Comparison of ENCODE assay signal across 1 cellular context in the genomic region with DNA sequence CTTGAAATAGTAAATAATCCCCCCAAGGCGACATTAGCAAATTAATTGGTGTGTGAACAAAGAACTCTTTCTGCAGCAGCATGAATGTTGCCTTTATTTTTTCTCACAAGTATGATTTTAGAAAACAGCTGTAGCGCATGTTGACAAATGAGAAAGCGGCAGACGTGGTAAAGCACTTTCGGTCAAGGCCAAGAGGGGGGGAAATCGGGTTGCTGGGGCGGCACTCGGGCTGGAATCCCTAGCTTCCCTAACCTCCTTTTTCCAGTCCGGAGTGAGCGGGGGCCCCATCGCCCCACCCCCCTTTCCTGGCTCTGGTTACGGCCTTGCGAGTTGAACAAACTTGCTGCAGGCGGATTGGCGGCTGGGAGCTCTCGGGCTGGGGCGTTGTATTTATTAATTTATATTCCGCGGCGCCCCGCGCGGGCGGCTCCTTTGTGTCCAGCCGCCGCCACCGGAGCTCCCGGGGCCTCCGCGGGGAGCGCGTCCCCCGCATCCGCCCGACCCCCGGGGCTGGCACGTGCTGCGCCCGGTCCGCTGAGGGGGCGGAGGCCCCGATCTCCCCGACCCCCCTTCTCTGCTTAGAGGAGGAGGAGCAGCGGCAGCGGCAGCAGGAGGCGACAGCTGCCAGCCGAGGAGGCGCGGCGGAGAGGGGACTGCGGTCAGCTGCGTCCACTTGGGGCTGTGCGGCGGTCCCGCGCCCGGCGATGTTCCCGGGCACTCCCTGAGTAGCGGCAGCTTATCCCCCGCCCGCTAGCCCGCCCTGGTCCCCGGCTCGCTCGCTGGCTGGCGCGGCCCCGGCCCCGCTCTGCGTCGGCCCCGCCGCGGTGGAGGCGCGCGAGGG.
TF ChIP-seq lines count a peak whose summit lies in the region.

A gene with protein sequence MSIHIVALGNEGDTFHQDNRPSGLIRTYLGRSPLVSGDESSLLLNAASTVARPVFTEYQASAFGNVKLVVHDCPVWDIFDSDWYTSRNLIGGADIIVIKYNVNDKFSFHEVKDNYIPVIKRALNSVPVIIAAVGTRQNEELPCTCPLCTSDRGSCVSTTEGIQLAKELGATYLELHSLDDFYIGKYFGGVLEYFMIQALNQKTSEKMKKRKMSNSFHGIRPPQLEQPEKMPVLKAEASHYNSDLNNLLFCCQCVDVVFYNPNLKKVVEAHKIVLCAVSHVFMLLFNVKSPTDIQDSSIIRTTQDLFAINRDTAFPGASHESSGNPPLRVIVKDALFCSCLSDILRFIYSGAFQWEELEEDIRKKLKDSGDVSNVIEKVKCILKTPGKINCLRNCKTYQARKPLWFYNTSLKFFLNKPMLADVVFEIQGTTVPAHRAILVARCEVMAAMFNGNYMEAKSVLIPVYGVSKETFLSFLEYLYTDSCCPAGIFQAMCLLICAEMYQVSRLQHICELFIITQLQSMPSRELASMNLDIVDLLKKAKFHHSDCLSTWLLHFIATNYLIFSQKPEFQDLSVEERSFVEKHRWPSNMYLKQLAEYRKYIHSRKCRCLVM (plus strand): TSS at position 607 of the 841 bp plus-strand sequence. CDS start 347 bp downstream, outside the sequence.

TF ChIP-seq in K562, 482 proteins besides CTCF, POLR2A, EP300 and RAD21 (continued from another document and continues in another):
- TF ChIP-seq, protein P1, sequence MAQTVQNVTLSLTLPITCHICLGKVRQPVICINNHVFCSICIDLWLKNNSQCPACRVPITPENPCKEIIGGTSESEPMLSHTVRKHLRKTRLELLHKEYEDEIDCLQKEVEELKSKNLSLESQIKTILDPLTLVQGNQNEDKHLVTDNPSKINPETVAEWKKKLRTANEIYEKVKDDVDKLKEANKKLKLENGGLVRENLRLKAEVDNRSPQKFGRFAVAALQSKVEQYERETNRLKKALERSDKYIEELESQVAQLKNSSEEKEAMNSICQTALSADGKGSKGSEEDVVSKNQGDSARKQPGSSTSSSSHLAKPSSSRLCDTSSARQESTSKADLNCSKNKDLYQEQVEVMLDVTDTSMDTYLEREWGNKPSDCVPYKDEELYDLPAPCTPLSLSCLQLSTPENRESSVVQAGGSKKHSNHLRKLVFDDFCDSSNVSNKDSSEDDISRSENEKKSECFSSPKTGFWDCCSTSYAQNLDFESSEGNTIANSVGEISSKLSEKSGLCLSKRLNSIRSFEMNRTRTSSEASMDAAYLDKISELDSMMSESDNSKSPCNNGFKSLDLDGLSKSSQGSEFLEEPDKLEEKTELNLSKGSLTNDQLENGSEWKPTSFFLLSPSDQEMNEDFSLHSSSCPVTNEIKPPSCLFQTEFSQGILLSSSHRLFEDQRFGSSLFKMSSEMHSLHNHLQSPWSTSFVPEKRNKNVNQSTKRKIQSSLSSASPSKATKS (CRISPR knock-in tag; IDR thresholded peaks at IDR 0.05), result no peak
- TF ChIP-seq RBM14 (IDR thresholded peaks at IDR 0.05; ENCODE audit: borderline replicate concordance, insufficient read depth, low read depth, low read length) (no peak), ZNF212 (CRISPR knock-in tag; IDR thresholded peaks at IDR 0.05) (no peak), POLR2AphosphoS5 (IDR thresholded peaks at IDR 0.05; ENCODE audit: control insufficient read depth, insufficient read depth, low read depth, low read length) (peak; percentile 74; the same call in 1 of the 2 replicates), TRIM28 (IDR thresholded peaks at IDR 0.05) (no peak), SMARCA5 (IDR thresholded peaks at IDR 0.05) (no peak), GATAD2B (IDR thresholded peaks at IDR 0.05; ENCODE audit: borderline replicate concordance) (peak; percentile 97), RBM22 (IDR thresholded peaks at IDR 0.05; ENCODE audit: low read depth, low read length, poor library complexity, severe bottlenecking) (peak; percentile 83), HNRNPH1 (optimal IDR thresholded peaks at IDR 0.05; ENCODE audit: low read depth, low read length) (no peak), GTF2F1 (IDR thresholded peaks at IDR 0.05; ENCODE audit: low read depth, low read length) (peak; percentile 60; the same call in 1 of the 2 replicates), ZKSCAN8 (CRISPR knock-in tag; IDR thresholded peaks at IDR 0.05) (0 out of 2 replicates have a peak, but pooled peaks have one; percentile 55), ZFX (CRISPR knock-in tag; IDR thresholded peaks at IDR 0.05) (peak; percentile 67)
- TF ChIP-seq, protein P2, sequence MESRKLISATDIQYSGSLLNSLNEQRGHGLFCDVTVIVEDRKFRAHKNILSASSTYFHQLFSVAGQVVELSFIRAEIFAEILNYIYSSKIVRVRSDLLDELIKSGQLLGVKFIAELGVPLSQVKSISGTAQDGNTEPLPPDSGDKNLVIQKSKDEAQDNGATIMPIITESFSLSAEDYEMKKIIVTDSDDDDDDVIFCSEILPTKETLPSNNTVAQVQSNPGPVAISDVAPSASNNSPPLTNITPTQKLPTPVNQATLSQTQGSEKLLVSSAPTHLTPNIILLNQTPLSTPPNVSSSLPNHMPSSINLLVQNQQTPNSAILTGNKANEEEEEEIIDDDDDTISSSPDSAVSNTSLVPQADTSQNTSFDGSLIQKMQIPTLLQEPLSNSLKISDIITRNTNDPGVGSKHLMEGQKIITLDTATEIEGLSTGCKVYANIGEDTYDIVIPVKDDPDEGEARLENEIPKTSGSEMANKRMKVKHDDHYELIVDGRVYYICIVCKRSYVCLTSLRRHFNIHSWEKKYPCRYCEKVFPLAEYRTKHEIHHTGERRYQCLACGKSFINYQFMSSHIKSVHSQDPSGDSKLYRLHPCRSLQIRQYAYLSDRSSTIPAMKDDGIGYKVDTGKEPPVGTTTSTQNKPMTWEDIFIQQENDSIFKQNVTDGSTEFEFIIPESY (CRISPR knock-in tag; IDR thresholded peaks at IDR 0.05), result no peak
- TF ChIP-seq, protein P3, sequence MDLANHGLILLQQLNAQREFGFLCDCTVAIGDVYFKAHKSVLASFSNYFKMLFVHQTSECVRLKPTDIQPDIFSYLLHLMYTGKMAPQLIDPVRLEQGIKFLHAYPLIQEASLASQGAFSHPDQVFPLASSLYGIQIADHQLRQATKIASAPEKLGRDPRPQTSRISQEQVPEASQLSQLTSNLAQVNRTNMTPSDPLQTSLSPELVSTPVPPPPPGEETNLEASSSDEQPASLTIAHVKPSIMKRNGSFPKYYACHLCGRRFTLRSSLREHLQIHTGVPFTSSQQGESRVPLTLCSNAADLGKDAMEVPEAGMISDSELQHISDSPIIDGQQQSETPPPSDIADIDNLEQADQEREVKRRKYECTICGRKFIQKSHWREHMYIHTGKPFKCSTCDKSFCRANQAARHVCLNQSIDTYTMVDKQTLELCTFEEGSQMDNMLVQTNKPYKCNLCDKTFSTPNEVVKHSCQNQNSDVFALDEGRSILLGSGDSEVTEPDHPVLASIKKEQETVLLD (IDR thresholded peaks at IDR 0.05), result peak; percentile 69; the same call in 1 of the 2 replicates
- TF ChIP-seq, protein P4, sequence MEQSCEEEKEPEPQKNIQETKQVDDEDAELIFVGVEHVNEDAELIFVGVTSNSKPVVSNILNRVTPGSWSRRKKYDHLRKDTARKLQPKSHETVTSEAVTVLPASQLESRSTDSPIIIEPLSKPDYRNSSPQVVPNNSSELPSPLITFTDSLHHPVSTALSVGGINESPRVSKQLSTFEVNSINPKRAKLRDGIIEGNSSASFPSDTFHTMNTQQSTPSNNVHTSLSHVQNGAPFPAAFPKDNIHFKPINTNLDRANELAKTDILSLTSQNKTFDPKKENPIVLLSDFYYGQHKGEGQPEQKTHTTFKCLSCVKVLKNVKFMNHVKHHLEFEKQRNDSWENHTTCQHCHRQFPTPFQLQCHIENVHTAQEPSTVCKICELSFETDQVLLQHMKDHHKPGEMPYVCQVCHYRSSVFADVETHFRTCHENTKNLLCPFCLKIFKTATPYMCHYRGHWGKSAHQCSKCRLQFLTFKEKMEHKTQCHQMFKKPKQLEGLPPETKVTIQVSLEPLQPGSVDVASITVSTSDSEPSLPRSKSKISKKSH (CRISPR knock-in tag; IDR thresholded peaks at IDR 0.05), result no peak
- TF ChIP-seq, protein P5, sequence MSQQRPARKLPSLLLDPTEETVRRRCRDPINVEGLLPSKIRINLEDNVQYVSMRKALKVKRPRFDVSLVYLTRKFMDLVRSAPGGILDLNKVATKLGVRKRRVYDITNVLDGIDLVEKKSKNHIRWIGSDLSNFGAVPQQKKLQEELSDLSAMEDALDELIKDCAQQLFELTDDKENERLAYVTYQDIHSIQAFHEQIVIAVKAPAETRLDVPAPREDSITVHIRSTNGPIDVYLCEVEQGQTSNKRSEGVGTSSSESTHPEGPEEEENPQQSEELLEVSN (IDR thresholded peaks at IDR 0.05; ENCODE audit: borderline replicate concordance in 1 of 2, extremely low read depth in 1 of 2, insufficient read depth in 1 of 2, insufficient read length in 1 of 2, low read depth in 1 of 2, low read length in 1 of 2, poor library complexity in 1 of 2, severe bottlenecking in 1 of 2), result peak; percentile 7 to 73
- TF ChIP-seq, protein P6, sequence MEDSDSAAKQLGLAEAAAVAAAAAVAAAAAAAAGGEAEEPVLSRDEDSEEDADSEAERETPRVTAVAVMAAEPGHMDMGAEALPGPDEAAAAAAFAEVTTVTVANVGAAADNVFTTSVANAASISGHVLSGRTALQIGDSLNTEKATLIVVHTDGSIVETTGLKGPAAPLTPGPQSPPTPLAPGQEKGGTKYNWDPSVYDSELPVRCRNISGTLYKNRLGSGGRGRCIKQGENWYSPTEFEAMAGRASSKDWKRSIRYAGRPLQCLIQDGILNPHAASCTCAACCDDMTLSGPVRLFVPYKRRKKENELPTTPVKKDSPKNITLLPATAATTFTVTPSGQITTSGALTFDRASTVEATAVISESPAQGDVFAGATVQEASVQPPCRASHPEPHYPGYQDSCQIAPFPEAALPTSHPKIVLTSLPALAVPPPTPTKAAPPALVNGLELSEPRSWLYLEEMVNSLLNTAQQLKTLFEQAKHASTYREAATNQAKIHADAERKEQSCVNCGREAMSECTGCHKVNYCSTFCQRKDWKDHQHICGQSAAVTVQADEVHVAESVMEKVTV (CRISPR knock-in tag; IDR thresholded peaks at IDR 0.05), result peak; percentile 41
- TF ChIP-seq, protein P7, sequence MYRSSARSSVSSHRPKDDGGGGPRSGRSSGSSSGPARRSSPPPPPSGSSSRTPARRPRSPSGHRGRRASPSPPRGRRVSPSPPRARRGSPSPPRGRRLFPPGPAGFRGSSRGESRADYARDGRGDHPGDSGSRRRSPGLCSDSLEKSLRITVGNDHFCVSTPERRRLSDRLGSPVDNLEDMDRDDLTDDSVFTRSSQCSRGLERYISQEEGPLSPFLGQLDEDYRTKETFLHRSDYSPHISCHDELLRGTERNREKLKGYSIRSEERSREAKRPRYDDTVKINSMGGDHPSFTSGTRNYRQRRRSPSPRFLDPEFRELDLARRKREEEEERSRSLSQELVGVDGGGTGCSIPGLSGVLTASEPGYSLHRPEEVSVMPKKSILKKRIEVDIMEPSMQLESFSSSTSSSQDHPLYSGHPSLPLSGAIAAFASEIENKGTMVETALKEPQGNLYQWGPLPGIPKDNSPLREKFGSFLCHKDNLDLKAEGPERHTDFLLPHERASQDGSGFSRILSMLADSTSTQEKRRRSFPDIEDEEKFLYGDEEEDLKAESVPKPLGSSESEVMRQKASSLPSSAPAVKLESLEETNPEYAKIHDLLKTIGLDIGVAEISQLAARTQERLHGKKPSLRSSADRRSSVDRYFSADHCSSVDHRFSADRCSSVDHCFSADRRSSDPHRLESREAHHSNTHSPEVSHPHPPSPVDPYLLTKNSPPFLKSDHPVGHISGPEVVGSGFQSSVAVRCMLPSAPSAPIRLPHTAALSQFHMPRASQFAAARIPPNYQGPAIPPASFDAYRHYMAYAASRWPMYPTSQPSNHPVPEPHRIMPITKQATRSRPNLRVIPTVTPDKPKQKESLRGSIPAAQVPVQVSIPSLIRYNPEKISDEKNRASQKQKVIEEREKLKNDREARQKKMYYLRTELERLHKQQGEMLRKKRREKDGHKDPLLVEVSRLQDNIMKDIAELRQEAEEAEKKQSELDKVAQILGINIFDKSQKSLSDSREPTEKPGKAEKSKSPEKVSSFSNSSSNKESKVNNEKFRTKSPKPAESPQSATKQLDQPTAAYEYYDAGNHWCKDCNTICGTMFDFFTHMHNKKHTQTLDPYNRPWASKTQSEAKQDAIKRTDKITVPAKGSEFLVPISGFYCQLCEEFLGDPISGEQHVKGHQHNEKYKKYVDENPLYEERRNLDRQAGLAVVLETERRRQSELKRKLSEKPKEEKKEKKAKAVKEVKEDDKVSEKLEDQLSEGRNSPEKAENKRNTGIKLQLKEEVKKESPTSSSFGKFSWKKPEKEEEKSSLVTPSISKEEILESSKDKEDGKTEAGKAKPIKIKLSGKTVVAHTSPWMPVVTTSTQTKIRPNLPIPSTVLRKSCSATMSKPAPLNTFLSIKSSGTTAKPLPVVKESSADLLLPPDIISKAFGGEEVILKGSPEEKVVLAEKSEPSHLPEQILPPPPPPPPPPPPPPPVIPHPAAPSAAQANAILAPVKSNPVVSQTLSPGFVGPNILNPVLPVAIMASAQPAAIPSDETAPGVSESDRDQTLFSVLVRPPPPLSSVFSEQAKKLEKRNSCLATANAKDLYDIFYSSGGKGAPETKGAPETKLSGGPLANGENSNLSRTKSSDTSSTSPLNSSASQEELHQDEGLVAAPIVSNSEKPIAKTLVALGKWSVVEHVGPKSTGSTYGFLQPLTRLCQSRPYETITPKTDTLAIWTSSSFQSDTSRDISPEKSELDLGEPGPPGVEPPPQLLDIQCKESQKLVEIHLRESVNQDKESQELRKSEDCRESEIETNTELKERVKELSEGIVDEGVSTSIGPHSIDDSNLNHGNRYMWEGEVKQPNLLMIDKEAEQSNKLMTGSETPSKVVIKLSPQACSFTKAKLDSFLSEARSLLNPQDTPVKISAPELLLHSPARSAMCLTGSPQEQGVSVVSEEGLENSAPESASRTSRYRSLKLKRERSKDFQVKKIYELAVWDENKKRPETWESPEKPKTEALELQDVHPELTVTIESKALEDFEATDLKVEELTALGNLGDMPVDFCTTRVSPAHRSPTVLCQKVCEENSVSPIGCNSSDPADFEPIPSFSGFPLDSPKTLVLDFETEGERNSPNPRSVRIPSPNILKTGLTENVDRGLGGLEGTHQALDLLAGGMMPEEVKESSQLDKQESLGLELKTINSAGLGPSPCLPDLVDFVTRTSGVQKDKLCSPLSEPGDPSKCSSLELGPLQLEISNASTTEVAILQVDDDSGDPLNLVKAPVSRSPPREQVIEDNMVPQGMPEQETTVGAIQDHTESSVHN (IDR thresholded peaks at IDR 0.05; ENCODE audit: borderline replicate concordance in 1 of 2, low read depth in 1 of 2), result 0 out of 4 replicates have a peak, but pooled peaks of 1 of the 2 experiments have one; percentile 31
- TF ChIP-seq, protein P8, sequence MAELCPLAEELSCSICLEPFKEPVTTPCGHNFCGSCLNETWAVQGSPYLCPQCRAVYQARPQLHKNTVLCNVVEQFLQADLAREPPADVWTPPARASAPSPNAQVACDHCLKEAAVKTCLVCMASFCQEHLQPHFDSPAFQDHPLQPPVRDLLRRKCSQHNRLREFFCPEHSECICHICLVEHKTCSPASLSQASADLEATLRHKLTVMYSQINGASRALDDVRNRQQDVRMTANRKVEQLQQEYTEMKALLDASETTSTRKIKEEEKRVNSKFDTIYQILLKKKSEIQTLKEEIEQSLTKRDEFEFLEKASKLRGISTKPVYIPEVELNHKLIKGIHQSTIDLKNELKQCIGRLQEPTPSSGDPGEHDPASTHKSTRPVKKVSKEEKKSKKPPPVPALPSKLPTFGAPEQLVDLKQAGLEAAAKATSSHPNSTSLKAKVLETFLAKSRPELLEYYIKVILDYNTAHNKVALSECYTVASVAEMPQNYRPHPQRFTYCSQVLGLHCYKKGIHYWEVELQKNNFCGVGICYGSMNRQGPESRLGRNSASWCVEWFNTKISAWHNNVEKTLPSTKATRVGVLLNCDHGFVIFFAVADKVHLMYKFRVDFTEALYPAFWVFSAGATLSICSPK (IDR thresholded peaks at IDR 0.05; ENCODE audit: borderline replicate concordance), result no peak
- TF ChIP-seq, protein P9, sequence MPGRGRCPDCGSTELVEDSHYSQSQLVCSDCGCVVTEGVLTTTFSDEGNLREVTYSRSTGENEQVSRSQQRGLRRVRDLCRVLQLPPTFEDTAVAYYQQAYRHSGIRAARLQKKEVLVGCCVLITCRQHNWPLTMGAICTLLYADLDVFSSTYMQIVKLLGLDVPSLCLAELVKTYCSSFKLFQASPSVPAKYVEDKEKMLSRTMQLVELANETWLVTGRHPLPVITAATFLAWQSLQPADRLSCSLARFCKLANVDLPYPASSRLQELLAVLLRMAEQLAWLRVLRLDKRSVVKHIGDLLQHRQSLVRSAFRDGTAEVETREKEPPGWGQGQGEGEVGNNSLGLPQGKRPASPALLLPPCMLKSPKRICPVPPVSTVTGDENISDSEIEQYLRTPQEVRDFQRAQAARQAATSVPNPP (IDR thresholded peaks at IDR 0.05; ENCODE audit: borderline replicate concordance, insufficient read depth, insufficient read length), result no peak
